Comparison of ENCODE assay signal across 11 cellular contexts in genomic region chr3:110521019-110521418, GRCh38.
A peak's percentile ranks its signal among the peaks of the same experiment; 100 is the strongest.
DNase-seq lines count a peak whose midpoint lies in the region; ATAC-seq and TF ChIP-seq lines count a peak whose summit lies in the region.
"Had no signal": no experiment of that assay in that cellular context is flagged by ENCODE, and none has a peak within 500 bp of the region (broad histone marks: within the 10 kb centered on the region; RNA-seq: fewer than 3 reads in every experiment).

No MANE protein-coding gene starts in this region.

- CTCF ChIA-PET in AG04450 (lab: Charles Lee): no interaction called here

- H3K4me3 ChIP-seq in AG04450 (ENCODE audit: low read depth, low read length) (no peak overlapping the region), astrocyte of the spinal cord (ENCODE audit: low read depth, low read length) (no peak overlapping the region), thyroid gland (replicated peaks in 1 of 3) (no peak overlapping the region)
- H3K4me3 ChIP-seq: left ventricle myocardium inferior, stomach had no signal

- no peaks in the 10 kb centered on the region for H3K36me3 ChIP-seq in thyroid gland
- H3K36me3 ChIP-seq: left ventricle myocardium inferior, stomach had no signal

- H3K27ac ChIP-seq in AG04450 (ENCODE audit: low read depth, low read length): no peak overlapping the region
- no peak overlapping the region for H3K27ac ChIP-seq in thyroid gland
- H3K27ac ChIP-seq: left ventricle myocardium inferior, stomach had no signal

- H3K27me3 ChIP-seq in AG04450 (ENCODE audit: control insufficient read depth, insufficient read depth, low read length) (no peaks in the 10 kb centered on the region), thyroid gland (no peaks in the 10 kb centered on the region)
- H3K27me3 ChIP-seq: stomach had no signal

- in situ Hi-C loops in astrocyte of the spinal cord (cut with HindIII; ENCODE audit: low sequenced_read_pairs): no loop called here

- TF ChIP-seq CTCF in AG04450 (IDR thresholded peaks at IDR 0.05; ENCODE audit: low read depth, low read length): no peak
- TF ChIP-seq CTCF in astrocyte of the spinal cord (IDR thresholded peaks at IDR 0.05; ENCODE audit: low read depth, low read length): no peak
- TF ChIP-seq CTCF in thyroid gland (IDR thresholded peaks at IDR 0.05): no peak

- H3K9me3 ChIP-seq in AG04450 (ENCODE audit: control insufficient read depth, insufficient read depth, low read length) (no peaks in the 10 kb centered on the region), thyroid gland (no peaks in the 10 kb centered on the region)

- TF ChIP-seq POLR2A in thyroid gland (IDR thresholded peaks at IDR 0.05): no peak

- WGBS in thyroid gland, 2 donors: 92 to 93% methylated on average over 2 of the region's 2 CpGs

- peak; percentile 85 for DNase-seq in AG04450 (ENCODE audit: low read depth, low spot score)
- peak; percentile 96 for DNase-seq in HT1080 (ENCODE audit: low read depth)
- peak; percentile 91 for DNase-seq in astrocyte of the spinal cord (ENCODE audit: low read depth, low spot score)
- peak; percentile 17 for DNase-seq in hepatic stellate cell (ENCODE audit: low spot score)
- no peak for DNase-seq in stimulated activated CD4-positive, alpha-beta T cell treated with anti-CD3 and anti-CD28 coated beads, Interleukin-15, amount 100 ng/mL, for 24 hours
- DNase-seq in thyroid gland: no peak
- no peak for DNase-seq in NCI-H524 (lab: John Stamatoyannopoulos, UW)
- DNase-seq: left ventricle myocardium inferior, stomach had no signal

- no peaks in the 10 kb centered on the region for H3K4me1 ChIP-seq in thyroid gland
- H3K4me1 ChIP-seq: left ventricle myocardium inferior, stomach had no signal

- ATAC-seq in GM18498 (IDR thresholded peaks at IDR 0.05; ENCODE audit: unreplicated experiment): no peak
- ATAC-seq: esophagus mucosa had no signal

- POLR2A ChIA-PET in AG04450 (lab: Yijun Ruan, JAX): no interaction called here

- intact Hi-C loops in thyroid gland (cut with DNase I): no loop called here

Comparison
In these comparisons a context has a peak if more than half of its experiments do, and no peak if none do; other contexts are left out.
1. DNase-seq: peak in AG04450 (single experiment), HT1080 (single experiment), astrocyte of the spinal cord (single experiment) and hepatic stellate cell (single experiment); none in stimulated activated CD4-positive, alpha-beta T cell treated with anti-CD3 and anti-CD28 coated beads, Interleukin-15, amount 100 ng/mL, for 24 hours (single experiment), thyroid gland (0 of 2) and NCI-H524 (0 of 2).